In genomic region chr15:63157891-63158431, GRCh38 we compare ENCODE assay signal across 8 cellular contexts. TPM values are rescaled to one million over a fixed set of nuclear protein-coding genes. Genes with fewer than 3 reads are reported as not detected.
A peak's percentile ranks its signal among the peaks of the same experiment; 100 is the strongest.
DNase-seq lines count a peak whose midpoint lies in the region; ATAC-seq and TF ChIP-seq lines count a peak whose summit lies in the region.

No MANE protein-coding gene starts in this region.

- no peaks in the 10 kb centered on the region for H3K27me3 Mint-ChIP-seq in Calu3 (ENCODE audit: unreplicated experiment)

- peak overlapping the region; percentile 66 to 72 for H3K4me3 ChIP-seq in esophagus (ENCODE audit: low read depth in 1 of 2, low read length in 2 of 2)
- H3K4me3 ChIP-seq in upper lobe of right lung = peak overlapping the region; percentile 92

- WGBS in esophagus, 2 donors = 8 to 10% methylated on average over 18 of the region's 18 CpGs

- H3K27me3 ChIP-seq in esophagus (ENCODE audit: control insufficient read depth in 1 of 2, insufficient read depth in 2 of 2, low read length in 2 of 2) (no peaks in the 10 kb centered on the region), upper lobe of right lung (no peaks in the 10 kb centered on the region)

- H3K4me1 Mint-ChIP-seq in Calu3 (ENCODE audit: low read depth, unreplicated experiment) = no peaks in the 10 kb centered on the region

- no peaks in the 10 kb centered on the region for H3K36me3 ChIP-seq in esophagus (ENCODE audit: control insufficient read depth in 2 of 2, insufficient read depth in 2 of 2, low read length in 1 of 2)
- peaks cover 26% of the 10 kb centered on the region for H3K36me3 ChIP-seq in upper lobe of right lung

- H3K27ac Mint-ChIP-seq in Calu3 (ENCODE audit: unreplicated experiment) = peak overlapping the region; percentile 95

- H3K27ac ChIP-seq in VCaP = peak overlapping the region; percentile 95
- H3K27ac ChIP-seq in esophagus (ENCODE audit: low read depth in 2 of 2, low read length in 1 of 2) = peak overlapping the region; percentile 83 to 97
- peak overlapping the region; percentile 97 for H3K27ac ChIP-seq in upper lobe of right lung

- TF ChIP-seq CTCF in Calu3 (IDR thresholded peaks at IDR 0.05; ENCODE audit: unreplicated experiment) (no peak), VCaP (conservative IDR thresholded peaks at IDR 0.05) (0 out of 2 replicates have a peak, but pooled peaks have one; percentile 32), upper lobe of right lung (IDR thresholded peaks at IDR 0.05) (peak; percentile 20)

- no peaks in the 10 kb centered on the region for H3K4me1 ChIP-seq in esophagus (ENCODE audit: control insufficient read depth in 2 of 2, insufficient read depth in 2 of 2, low read length in 1 of 2)
- peaks cover 16% of the 10 kb centered on the region for H3K4me1 ChIP-seq in upper lobe of right lung

- TSS peak; percentile 77 for BruUV-seq in Calu3 (replicated peaks; lab: Mats Ljungman, UMichigan)

- no peaks in the 10 kb centered on the region for H3K9me3 Mint-ChIP-seq in Calu3 (ENCODE audit: low read depth, unreplicated experiment)

- peaks cover 24% of the 10 kb centered on the region for H3K36me3 Mint-ChIP-seq in Calu3 (ENCODE audit: insufficient read depth, unreplicated experiment)

- intact Hi-C loops in Calu3 (cut with micrococcal nuclease; ENCODE audit: unreplicated experiment) = loop anchor here (5.0 to 10.0 kb wide), 3 partner anchors 36 to 106 kb away; partner anchors contain the start of gene LACTB
- intact Hi-C loops in upper lobe of right lung (cut with DNase I) = no loop called here

- CTCF ChIA-PET in Calu3 (lab: Charles Lee) = interaction anchor here (1.0 kb wide), 1 partner anchor 8 kb away, joined by 4 read pairs; no protein-coding TSS in a partner anchor

- H3K4me3 Mint-ChIP-seq in Calu3 (ENCODE audit: low read depth, unreplicated experiment) = peak overlapping the region; percentile 99

- DNase-seq in Calu3 = peak; percentile 54
- DNase-seq in HuH-7 (ENCODE audit: low spot score) = peak; percentile 54
- peak; percentile 44 for DNase-seq in mucosa of gallbladder (ENCODE audit: low spot score)
- no peak for DNase-seq in upper lobe of right lung

- no peaks in the 10 kb centered on the region for H3K9me3 ChIP-seq in esophagus (ENCODE audit: control insufficient read depth in 2 of 2, insufficient read depth in 1 of 2, low read depth in 1 of 2, low read length in 1 of 2)
- no peaks in the 10 kb centered on the region for H3K9me3 ChIP-seq in upper lobe of right lung

- ATAC-seq in GM19351 (IDR thresholded peaks at IDR 0.05; ENCODE audit: unreplicated experiment) = peak; percentile 30
- peak; percentile 64 for ATAC-seq in upper lobe of right lung
- no peak for ATAC-seq in GM18909 (IDR thresholded peaks at IDR 0.05; ENCODE audit: poor library complexity, unreplicated experiment)

RNA-seq across cellular contexts. Expression of gene RPS27L, which starts 0.7 kb away (rescaled TPM):
- total RNA-seq in Calu3 (2022) (64.4 and 66.8 TPM in 2 replicates), mucosa of gallbladder (179 TPM), upper lobe of right lung (196 TPM)
- 10 to 100 TPM; 55.1 to 59.5 TPM for polyA plus RNA-seq in esophagus

RNA-seq across cellular contexts. Expression of gene RAB8B, which starts 31.4 kb away (rescaled TPM):
- total RNA-seq in Calu3 (2022) (15.8 and 16.0 TPM in 2 replicates), mucosa of gallbladder (41.4 TPM), upper lobe of right lung (54.5 TPM)
- 1 to 10 TPM; 1.9 to 2.8 TPM for polyA plus RNA-seq in esophagus

RNA-seq across cellular contexts. Expression of gene LACTB, which starts 36.3 kb away (rescaled TPM):
- total RNA-seq in Calu3 (2022) = 16.1 and 17.3 TPM in 2 replicates
- 1 to 10 TPM; 6.8 to 8.6 TPM for polyA plus RNA-seq in esophagus
- 20.7 TPM for total RNA-seq in mucosa of gallbladder
- total RNA-seq in upper lobe of right lung = 24.8 TPM
